In the genomic region with DNA sequence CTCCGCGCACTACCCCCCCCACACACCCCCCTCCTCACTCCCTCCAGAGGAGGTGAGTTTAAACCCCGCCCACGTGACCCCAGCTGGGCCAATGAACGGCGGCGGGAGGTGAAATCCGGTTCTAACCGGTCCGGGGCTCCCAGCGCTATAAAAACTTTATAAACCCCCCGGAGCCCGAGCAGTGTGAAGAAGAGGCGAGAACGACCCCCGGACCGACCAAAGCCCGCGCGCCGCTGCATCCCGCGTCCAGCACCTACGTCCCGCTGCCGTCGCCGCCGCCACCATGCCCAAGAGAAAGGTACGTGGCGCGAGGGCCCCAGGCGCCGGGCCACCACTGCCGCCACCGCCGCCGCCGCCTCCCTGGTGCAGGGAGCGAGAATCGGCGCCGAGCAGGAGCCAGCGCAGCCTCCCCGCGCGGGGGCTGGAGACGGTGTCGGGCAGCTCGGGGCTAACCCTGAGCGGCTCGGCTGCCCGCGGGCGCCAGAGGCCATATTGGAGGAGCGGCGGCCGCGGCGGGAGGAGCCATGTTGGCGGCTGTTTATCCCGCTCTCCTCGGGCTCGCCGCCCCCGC, we compare ENCODE assay signal across 8 cellular contexts. TPM values are rescaled to one million over a fixed set of nuclear protein-coding genes. Genes with fewer than 3 reads are reported as not detected.
DNase-seq lines count a peak whose midpoint lies in the region; ATAC-seq and TF ChIP-seq lines count a peak whose summit lies in the region.

Gene HMGN2 (plus strand): TSS at position 111 of the 571 bp plus-strand sequence. CDS start 173 bp downstream, at position 284.

- DNase-seq in COR-L47 (lab: John Stamatoyannopoulos, UW), result peak; percentile 98
- peak; percentile 43 for DNase-seq in Panc1 (ENCODE audit: low read depth, low spot score)
- DNase-seq in activated T-cell treated with anti-CD3 and anti-CD28 coated beads, Interleukin-2, amount 50 U/mL, for 24 hours, result peak; percentile 90
- peak; percentile 93 for DNase-seq in stimulated activated CD8-positive, alpha-beta memory T cell treated with anti-CD3 and anti-CD28 coated beads, Interleukin-4, amount 100 ng/mL, for 48 hours

- ATAC-seq in GM21390 (IDR thresholded peaks at IDR 0.05; ENCODE audit: unreplicated experiment), result peak; percentile 43
- peak; percentile 80 for ATAC-seq in Panc1
- ATAC-seq in esophagus mucosa, result peak; percentile 68

- H3K27me3 Mint-ChIP-seq in activated T-cell treated with anti-CD3 and anti-CD28 coated beads, Interleukin-2, amount 50 U/mL, for 24 hours, result no peaks in the 10 kb centered on the region

- H3K4me1 ChIP-seq in HUES48 (ENCODE audit: control insufficient read depth, insufficient read depth, low read length) (peaks cover 19% of the 10 kb centered on the region), Panc1 (ENCODE audit: control insufficient read depth, insufficient read depth, low read length) (peaks cover 21% of the 10 kb centered on the region), muscle layer of colon (ENCODE audit: insufficient read depth, low read length) (peaks cover 28% of the 10 kb centered on the region)

- peak within 1 kb of the TSS; percentile 100 for H3K9ac ChIP-seq in HUES48 (ENCODE audit: low read depth, low read length)
- peak within 1 kb of the TSS; percentile 58 for H3K9ac ChIP-seq in muscle layer of colon (ENCODE audit: low read length)

- H3K27me3 ChIP-seq in HUES48 (ENCODE audit: control insufficient read depth, insufficient read depth, low read length) (peaks cover 3% of the 10 kb centered on the region; the same call in 1 of the 2 replicates), Panc1 (ENCODE audit: control insufficient read depth, insufficient read depth, low read length) (no peaks in the 10 kb centered on the region), muscle layer of colon (ENCODE audit: control insufficient read depth in 1 of 2, insufficient read depth in 2 of 2, low read length in 2 of 2) (no peaks in the 10 kb centered on the region)

- H3K4me3 ChIP-seq in HUES48 (ENCODE audit: low read depth, low read length), result peak within 1 kb of the TSS; percentile 82
- H3K4me3 ChIP-seq in Panc1 (ENCODE audit: low read depth in 2 of 2, low read length in 2 of 2), result peak within 1 kb of the TSS; percentile 81 to 83
- H3K4me3 ChIP-seq in muscle layer of colon (ENCODE audit: low read depth in 1 of 2, low read length in 2 of 2), result peak within 1 kb of the TSS; percentile 73 to 99

- peaks cover 79% of the 10 kb centered on the region for H3K36me3 Mint-ChIP-seq in activated T-cell treated with anti-CD3 and anti-CD28 coated beads, Interleukin-2, amount 50 U/mL, for 24 hours (ENCODE audit: low read depth)

- no peak for TF ChIP-seq CTCF in Panc1 (IDR thresholded peaks at IDR 0.05)

- no TSS peak for BruUV-seq in Panc1 (replicated peaks; lab: Mats Ljungman, UMichigan)

- H3K27ac ChIP-seq in HUES48 (ENCODE audit: low read depth, low read length) (peak within 1 kb of the TSS; percentile 100), Panc1 (ENCODE audit: low read length) (peak within 1 kb of the TSS; percentile 86), muscle layer of colon (ENCODE audit: low read depth, low read length) (peak within 1 kb of the TSS; percentile 94)

- intact Hi-C loops in Panc1 (cut with micrococcal nuclease; ENCODE audit: unreplicated experiment), result loop anchor here (10.0 kb wide), 1 partner anchor 62 kb away; no protein-coding TSS in a partner anchor

- POLR2A ChIA-PET in Panc1 (lab: Charles Lee), result no interaction called here

- H3K9me3 ChIP-seq in HUES48 (ENCODE audit: control insufficient read depth, insufficient read depth, low read length), result no peaks in the 10 kb centered on the region
- no peaks in the 10 kb centered on the region for H3K9me3 ChIP-seq in Panc1 (ENCODE audit: control insufficient read depth, insufficient read depth, low read depth, low read length)
- H3K9me3 ChIP-seq in muscle layer of colon (ENCODE audit: low read length), result no peaks in the 10 kb centered on the region

- CTCF ChIA-PET in Panc1 (lab: Charles Lee), result no interaction called here

- in situ Hi-C loops in Panc1 (cut with HindIII; ENCODE audit: low pct_unique_long_range_greater_than_20kb, low sequenced_read_pairs), result no loop called here

- no peaks in the 10 kb centered on the region for H3K9me3 Mint-ChIP-seq in activated T-cell treated with anti-CD3 and anti-CD28 coated beads, Interleukin-2, amount 50 U/mL, for 24 hours

- peaks cover 51% of the 10 kb centered on the region for H3K4me1 Mint-ChIP-seq in activated T-cell treated with anti-CD3 and anti-CD28 coated beads, Interleukin-2, amount 50 U/mL, for 24 hours (ENCODE audit: low read depth)

- H3K36me3 ChIP-seq in HUES48 (ENCODE audit: control insufficient read depth, insufficient read depth, low read length) (peaks cover 54% of the 10 kb centered on the region), Panc1 (ENCODE audit: control insufficient read depth, insufficient read depth, low read length) (peaks cover 31% of the 10 kb centered on the region), muscle layer of colon (ENCODE audit: insufficient read depth, low read length) (peaks cover 34% of the 10 kb centered on the region)

- H3K4me3 Mint-ChIP-seq in activated T-cell treated with anti-CD3 and anti-CD28 coated beads, Interleukin-2, amount 50 U/mL, for 24 hours, result peak within 1 kb of the TSS; percentile 92

- peak within 1 kb of the TSS; percentile 97 for H3K27ac Mint-ChIP-seq in activated T-cell treated with anti-CD3 and anti-CD28 coated beads, Interleukin-2, amount 50 U/mL, for 24 hours

RNA-seq across cellular contexts. Expression of gene HMGN2, which starts in this region (rescaled TPM):
- total RNA-seq in Panc1 (2021; ENCODE audit: unreplicated experiment) (496 TPM), esophagus mucosa (336 TPM)
- 726 TPM for polyA plus RNA-seq in Panc1 (2012; ENCODE audit: insufficient read length)

Comparison
In these comparisons a context has a peak if more than half of its experiments do, and no peak if none do; other contexts are left out.
1. Peak in every context shown above with its lines: DNase-seq, ATAC-seq, H3K4me3 ChIP-seq and H3K27ac ChIP-seq.
2. DNase-seq: peak in every context shown above with its lines; median percentile 98 in COR-L47; 93 in stimulated activated CD8-positive, alpha-beta memory T cell treated with anti-CD3 and anti-CD28 coated beads, Interleukin-4, amount 100 ng/mL, for 48 hours; 90 in activated T-cell treated with anti-CD3 and anti-CD28 coated beads, Interleukin-2, amount 50 U/mL, for 24 hours; 43 in Panc1.